ENCODE assay signal across 14 cellular contexts in the genomic region with DNA sequence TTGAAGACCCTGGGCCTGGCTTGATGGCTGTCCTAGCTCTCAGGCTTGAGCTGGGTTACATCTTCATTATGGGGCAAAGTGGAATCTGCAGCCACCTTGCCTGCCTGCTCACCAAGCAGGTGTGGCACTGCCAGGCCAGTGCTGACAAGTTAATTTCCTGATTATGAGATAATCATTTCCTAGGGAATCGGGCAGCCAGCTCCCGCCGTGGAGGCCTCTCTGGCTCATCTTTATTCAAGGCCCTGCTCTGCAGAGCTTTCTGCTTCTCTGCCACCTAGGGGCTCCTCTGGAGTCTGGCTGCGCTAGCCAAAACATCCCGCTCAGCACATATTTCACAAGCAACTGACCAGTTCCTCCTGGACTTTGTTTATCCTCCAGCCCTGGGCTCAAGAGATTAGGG. TPM values are rescaled to one million over a fixed set of nuclear protein-coding genes. Genes with fewer than 3 reads are reported as not detected.
A peak's percentile ranks its signal among the peaks of the same experiment; 100 is the strongest.
DNase-seq lines count a peak whose midpoint lies in the region; TF ChIP-seq lines count a peak whose summit lies in the region.
"Had no signal": no experiment of that assay in that cellular context is flagged by ENCODE, and none has a peak within 500 bp of the region (broad histone marks: within the 10 kb centered on the region; RNA-seq: fewer than 3 reads in every experiment).

No MANE protein-coding gene starts in this region.

- no peak overlapping the region for H2AFZ ChIP-seq in neural progenitor cell (replicated peaks)

- H3K9me3 ChIP-seq in neural progenitor cell (ENCODE audit: low read depth) = no peaks in the 10 kb centered on the region
- H3K9me3 ChIP-seq: Peyer's patch, tibial nerve had no signal

- POLR2A ChIA-PET in RWPE1 (lab: Yijun Ruan, JAX; ENCODE audit: low non-redundant PET) = interaction anchor here (0.6 kb wide), 2 partner anchors 9 to 918 kb away, joined by 3 to 7 read pairs; no protein-coding TSS in a partner anchor

- no peaks in the 10 kb centered on the region for H3K9me3 Mint-ChIP-seq in neural progenitor cell
- no peaks in the 10 kb centered on the region for H3K9me3 Mint-ChIP-seq in activated naive CD4-positive, alpha-beta T cell treated with anti-CD3 and anti-CD28 coated beads for 36 hours

- no peaks in the 10 kb centered on the region for H3K79me2 ChIP-seq in neural progenitor cell (ENCODE audit: low read depth)

- H3K4me3 ChIP-seq in fibroblast of mammary gland (ENCODE audit: control insufficient read depth, low read depth, low read length) (no peak overlapping the region), neural progenitor cell (no peak overlapping the region)
- H3K4me3 ChIP-seq: lung, Peyer's patch, tibial nerve had no signal

- peak overlapping the region; percentile 20 for H3K4me2 ChIP-seq in neural progenitor cell

- peaks cover 39% of the 10 kb centered on the region for H4K20me1 ChIP-seq in neural progenitor cell (ENCODE audit: low read depth)

- peaks cover 17% of the 10 kb centered on the region for H3K27me3 Mint-ChIP-seq in neural progenitor cell (ENCODE audit: insufficient read depth, low read depth)
- H3K27me3 Mint-ChIP-seq in activated naive CD4-positive, alpha-beta T cell treated with anti-CD3 and anti-CD28 coated beads for 36 hours (ENCODE audit: low read depth) = no peaks in the 10 kb centered on the region
- H3K27me3 Mint-ChIP-seq: activated CD8-positive, alpha-beta memory T cell treated with anti-CD3 and anti-CD28 coated beads, Interleukin-2, amount 10 ng/mL, durations not matched to agents 7 days and 5 days had no signal

- intact Hi-C loops in activated naive CD4-positive, alpha-beta T cell treated with anti-CD3 and anti-CD28 coated beads for 36 hours (cut with micrococcal nuclease) = no loop called here

- H3K36me3 Mint-ChIP-seq in neural progenitor cell = no peaks in the 10 kb centered on the region
- no peaks in the 10 kb centered on the region for H3K36me3 Mint-ChIP-seq in activated naive CD4-positive, alpha-beta T cell treated with anti-CD3 and anti-CD28 coated beads for 36 hours (ENCODE audit: low read depth)
- H3K36me3 Mint-ChIP-seq: activated CD8-positive, alpha-beta memory T cell treated with anti-CD3 and anti-CD28 coated beads, Interleukin-2, amount 10 ng/mL, durations not matched to agents 7 days and 5 days had no signal

- H3K27ac ChIP-seq in RWPE1 (peak overlapping the region; percentile 53), neural progenitor cell (no peak overlapping the region)

- H3K4me1 ChIP-seq in neural progenitor cell = peaks cover 29% of the 10 kb centered on the region

- peak overlapping the region; percentile 55 for H3K4me3 Mint-ChIP-seq in neural progenitor cell
- H3K4me3 Mint-ChIP-seq in activated naive CD4-positive, alpha-beta T cell treated with anti-CD3 and anti-CD28 coated beads for 36 hours = no peak overlapping the region
- H3K4me3 Mint-ChIP-seq: activated CD8-positive, alpha-beta memory T cell treated with anti-CD3 and anti-CD28 coated beads, Interleukin-2, amount 10 ng/mL, durations not matched to agents 7 days and 5 days had no signal

- H3K4me1 Mint-ChIP-seq in neural progenitor cell = peaks cover 49% of the 10 kb centered on the region
- no peaks in the 10 kb centered on the region for H3K4me1 Mint-ChIP-seq in activated naive CD4-positive, alpha-beta T cell treated with anti-CD3 and anti-CD28 coated beads for 36 hours (ENCODE audit: low read depth)

- peaks cover 7% of the 10 kb centered on the region for H3F3A ChIP-seq in neural progenitor cell (ENCODE audit: low read depth)

- H3K27ac Mint-ChIP-seq in neural progenitor cell = peak overlapping the region; percentile 35
- H3K27ac Mint-ChIP-seq in activated naive CD4-positive, alpha-beta T cell treated with anti-CD3 and anti-CD28 coated beads for 36 hours = no peak overlapping the region
- H3K27ac Mint-ChIP-seq: activated CD8-positive, alpha-beta memory T cell treated with anti-CD3 and anti-CD28 coated beads, Interleukin-2, amount 10 ng/mL, durations not matched to agents 7 days and 5 days had no signal

- CTCF ChIA-PET in RWPE1 (lab: Yijun Ruan, JAX) = interaction anchor here (0.9 to 1.7 kb wide), 3 partner anchors 9 to 37 kb away, joined by 3 to 8 read pairs (median 3); no protein-coding TSS in a partner anchor
- CTCF ChIA-PET in activated naive CD4-positive, alpha-beta T cell treated with anti-CD3 and anti-CD28 coated beads for 36 hours (lab: Charles Lee) = interaction anchor here (0.5 to 4.9 kb wide), 5 partner anchors 8 to 1147 kb away, joined by 3 to 25 read pairs (median 6); no protein-coding TSS in a partner anchor

- H3K9ac ChIP-seq in neural progenitor cell = no peak overlapping the region

- peak; percentile 47 for DNase-seq in ELF-1 (ENCODE audit: low read depth, low spot score)
- DNase-seq in RWPE1 (ENCODE audit: low spot score) = peak; percentile 81
- DNase-seq in fibroblast of mammary gland (ENCODE audit: low read depth) = peak; percentile 47
- peak; percentile 43 for DNase-seq in neural progenitor cell (ENCODE audit: low spot score)
- DNase-seq in activated naive CD4-positive, alpha-beta T cell treated with anti-CD3 and anti-CD28 coated beads for 36 hours = no peak
- no peak for DNase-seq in NCI-H524 treated with DMSO at 0.1 percent for 48 hours (lab: John Stamatoyannopoulos, UW)
- no peak for DNase-seq in GOT3 (lab: John Stamatoyannopoulos, UW)
- DNase-seq in activated CD4-positive, alpha-beta T cell treated with anti-CD3 and anti-CD28 coated beads, Interleukin-2, amount 50 U/mL, for 1 hour = no peak
- DNase-seq: activated CD8-positive, alpha-beta memory T cell treated with anti-CD3 and anti-CD28 coated beads, Interleukin-2, amount 10 ng/mL, durations not matched to agents 7 days and 5 days; dermis blood vessel endothelial cell; EL had no signal

- TF ChIP-seq CTCF in RWPE1 (conservative IDR thresholded peaks at IDR 0.05; ENCODE audit: low read depth) (peak; percentile 38), fibroblast of mammary gland (conservative IDR thresholded peaks at IDR 0.05; ENCODE audit: control insufficient read depth, insufficient read depth, low read depth, low read length) (peak; percentile 11), neural progenitor cell (IDR thresholded peaks at IDR 0.05) (peak; percentile 12)

- H3K36me3 ChIP-seq in neural progenitor cell = no peaks in the 10 kb centered on the region
- H3K36me3 ChIP-seq: Peyer's patch, tibial nerve had no signal

- no peaks in the 10 kb centered on the region for H3K27me3 ChIP-seq in neural progenitor cell
- H3K27me3 ChIP-seq: Peyer's patch, tibial nerve had no signal

RNA-seq across cellular contexts. Expression of a gene that starts 9.9 kb away (rescaled TPM):
- total RNA-seq in neural progenitor cell (ENCODE audit: low replicate concordance) = 5.3 and 28.1 TPM in 2 replicates
- under 1 TPM; 0.25 to 0.55 TPM for total RNA-seq in activated naive CD4-positive, alpha-beta T cell treated with anti-CD3 and anti-CD28 coated beads for 36 hours

RNA-seq across cellular contexts. Expression of a gene that starts 55.9 kb away (rescaled TPM):
- 2.0 and 4.7 TPM in 2 replicates for total RNA-seq in neural progenitor cell (ENCODE audit: low replicate concordance)
- 1 to 10 TPM; 8.7 to 9.5 TPM for total RNA-seq in activated naive CD4-positive, alpha-beta T cell treated with anti-CD3 and anti-CD28 coated beads for 36 hours

RNA-seq across cellular contexts. Expression of a gene that starts 58.3 kb away (rescaled TPM):
- 15.3 and 18.0 TPM in 2 replicates for total RNA-seq in neural progenitor cell (ENCODE audit: low replicate concordance)
- 10 to 100 TPM; 69.6 to 70.2 TPM for total RNA-seq in activated naive CD4-positive, alpha-beta T cell treated with anti-CD3 and anti-CD28 coated beads for 36 hours

Comparison
In these comparisons a context has a peak if more than half of its experiments do, and no peak if none do; other contexts are left out.
1. DNase-seq: peak in ELF-1 (single experiment), RWPE1 (single experiment), fibroblast of mammary gland (single experiment) and neural progenitor cell (single experiment); none in activated naive CD4-positive, alpha-beta T cell treated with anti-CD3 and anti-CD28 coated beads for 36 hours (single experiment), NCI-H524 treated with DMSO at 0.1 percent for 48 hours (single experiment), GOT3 (single experiment) and activated CD4-positive, alpha-beta T cell treated with anti-CD3 and anti-CD28 coated beads, Interleukin-2, amount 50 U/mL, for 1 hour (single experiment).
2. Peak in every context shown above with its lines, with median percentiles within 50 percentile points of each other: CTCF ChIP-seq.